In the genomic region with DNA sequence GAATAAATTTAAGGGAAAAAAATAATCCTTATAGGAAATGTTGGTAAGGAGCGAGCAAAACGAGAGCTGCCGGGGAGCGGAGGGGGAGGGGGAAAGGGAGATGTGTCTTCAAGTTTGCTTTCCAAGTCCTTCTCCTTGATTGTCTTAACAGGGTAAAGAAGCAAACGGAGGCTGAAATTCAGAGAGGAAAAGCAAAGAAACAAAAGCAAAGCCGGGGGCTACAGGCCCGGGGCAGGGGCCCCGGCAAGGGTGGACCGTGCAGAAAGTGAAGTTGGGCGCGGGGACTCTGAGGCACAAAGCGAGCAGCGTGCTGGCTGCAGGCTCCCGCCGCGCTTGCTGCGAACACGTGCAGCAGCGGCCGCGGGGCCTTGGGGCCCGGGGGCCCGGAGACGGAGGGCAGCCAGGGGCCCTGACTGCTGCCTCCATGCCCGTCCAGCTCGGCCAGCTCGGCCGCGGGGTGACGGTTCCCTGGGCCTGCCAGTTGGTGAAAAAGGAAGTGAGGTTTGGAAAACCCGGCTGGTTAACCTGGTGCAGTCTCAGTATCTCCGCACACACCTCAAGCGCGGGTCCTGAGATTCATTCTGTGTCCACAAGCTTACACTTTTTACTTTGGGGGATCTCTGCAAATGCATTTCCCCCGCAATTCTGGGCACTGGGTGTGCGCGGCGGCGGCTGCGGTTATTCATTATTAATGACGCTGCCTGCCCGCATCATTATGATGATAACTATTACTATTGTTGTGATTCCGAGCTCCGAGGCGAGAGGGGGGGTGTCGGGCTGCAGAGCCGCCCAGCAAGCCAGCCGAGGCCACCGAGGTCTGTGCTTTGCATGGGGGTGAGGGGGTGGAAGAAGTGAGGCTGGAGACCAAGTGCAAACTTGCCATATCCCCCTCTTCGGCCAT, we compare ENCODE assay signal across 8 cellular contexts. TPM values are rescaled to one million over a fixed set of nuclear protein-coding genes. Genes with fewer than 3 reads are reported as not detected.
DNase-seq lines count a peak whose midpoint lies in the region; ATAC-seq and TF ChIP-seq lines count a peak whose summit lies in the region.

No MANE protein-coding gene starts in this region.

- no peaks in the 10 kb centered on the region for H3K9me3 ChIP-seq in body of pancreas

- WGBS in body of pancreas, 2 donors: 0% methylated on average over 32 to 48 of the region's 50 CpGs

- DNase-seq in DMS114 treated with DMSO at 0.1 percent for 48 hours (lab: John Stamatoyannopoulos, UW; ENCODE audit: unreplicated experiment) (peak; percentile 16), NCI-H2171 treated with DMSO at 0.1 percent for 48 hours (lab: John Stamatoyannopoulos, UW) (peak; percentile 63), body of pancreas (peak in 3 of 4 donors; percentile 39 to 65 (median 44)), left lobe of liver (ENCODE audit: low spot score) (no peak), middle frontal gyrus (ENCODE audit: extremely low spot score, low spot score) (no peak), iPS-NIHi7 (ENCODE audit: extremely low spot score) (no peak)

- peak in 2 of 3 donors; percentile 19 to 38 for TF ChIP-seq POLR2A in body of pancreas (IDR thresholded peaks at IDR 0.05)

- peak overlapping the region; percentile 57 to 88 (median 81) for H3K27ac ChIP-seq in body of pancreas
- H3K27ac ChIP-seq in temporal lobe (ENCODE audit: low read depth, low read length): peak overlapping the region; percentile 51

- peaks cover 0 to 3% of the 10 kb centered on the region in 2 donors for H3K36me3 ChIP-seq in body of pancreas (replicated peaks in 1 of 2; ENCODE audit: insufficient read depth in 1 of 2, low read depth in 2 of 2)

- no peak for TF ChIP-seq CTCF in body of pancreas (IDR thresholded peaks at IDR 0.05)

- ATAC-seq in GM19395 (IDR thresholded peaks at IDR 0.05; ENCODE audit: unreplicated experiment) (peak; percentile 10), body of pancreas (peak; percentile 4), left lobe of liver (peak; percentile 40)

- H3K4me1 ChIP-seq in body of pancreas: peaks cover 20% of the 10 kb centered on the region

- intact Hi-C loops in body of pancreas (cut with DNase I): no loop called here

- no peaks in the 10 kb centered on the region for H3K27me3 ChIP-seq in body of pancreas

- peak overlapping the region; percentile 50 to 67 for H3K4me3 ChIP-seq in body of pancreas

RNA-seq across cellular contexts. Expression of a gene that starts 4.0 kb away (rescaled TPM):
- total RNA-seq in body of pancreas: 10 to 100 TPM; 14.3 to 16.2 TPM
- total RNA-seq in left lobe of liver: 0.50 TPM
- total RNA-seq in temporal lobe: 89.5 TPM

Comparison
In these comparisons a context has a peak if more than half of its experiments do, and no peak if none do; other contexts are left out.
1. DNase-seq: peak in DMS114 treated with DMSO at 0.1 percent for 48 hours (single experiment), NCI-H2171 treated with DMSO at 0.1 percent for 48 hours (single experiment) and body of pancreas (3 of 4); none in left lobe of liver (single experiment), middle frontal gyrus (single experiment) and iPS-NIHi7 (single experiment).
2. RNA of a gene that starts 4.0 kb away (total RNA-seq): 89.5 TPM in temporal lobe (single experiment) and 14.3 to 16.2 TPM in body of pancreas; 0.50 TPM in left lobe of liver (single experiment); every median in the first group is over 10 times any median in the second.
3. Peak in every context shown above with its lines, with median percentiles within 50 percentile points of each other: ATAC-seq.